42 cellular contexts compared by ENCODE assay signal in the genomic region with DNA sequence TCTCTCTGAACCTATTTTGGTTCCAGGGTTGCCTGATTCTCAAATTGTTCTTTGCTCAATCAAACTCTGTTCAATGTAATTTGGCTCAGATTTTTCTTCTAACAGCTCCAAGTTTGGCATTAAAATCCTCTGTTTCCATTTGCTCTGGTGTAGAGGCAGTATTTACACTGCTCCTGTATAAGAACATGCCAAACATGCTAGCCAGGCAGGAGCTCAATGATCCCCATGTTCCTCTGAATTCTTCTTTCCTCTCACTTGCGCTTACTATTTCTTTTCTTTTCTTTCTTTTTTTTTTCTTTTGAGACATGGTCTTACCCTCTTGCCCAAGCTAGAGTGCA. TPM values are rescaled to one million over a fixed set of nuclear protein-coding genes. Genes with fewer than 3 reads are reported as not detected.
"Had no signal": no experiment of that assay in that cellular context is flagged by ENCODE, and none has a peak within 500 bp of the region (broad histone marks: within the 10 kb centered on the region; RNA-seq: fewer than 3 reads in every experiment).

No MANE protein-coding gene starts in this region.

- H3K4me3 Mint-ChIP-seq: activated naive CD4-positive, alpha-beta T cell treated with anti-CD3 and anti-CD28 coated beads for 36 hours; activated naive CD4-positive, alpha-beta T cell treated with anti-CD3 and anti-CD28 coated beads, Interleukin-2, amount 10 ng/mL, durations not matched to agents 7 days and 5 days; activated naive CD4-positive, alpha-beta T cell treated with anti-CD3 and anti-CD28 coated beads, Interleukin-2, amount 50 U/mL, for 24 hours; activated naive CD8-positive, alpha-beta T cell; activated naive CD8-positive, alpha-beta T cell treated with anti-CD3 and anti-CD28 coated beads for 36 hours; activated naive CD8-positive, alpha-beta T cell treated with anti-CD3 and anti-CD28 coated beads, Interleukin-2, amount 10 ng/mL, durations not matched to agents 7 days and 5 days; activated naive CD8-positive, alpha-beta T cell treated with anti-CD3 and anti-CD28 coated beads, Interleukin-2, amount 50 U/mL, for 24 hours; activated T-cell treated with anti-CD3 and anti-CD28 coated beads, Interleukin-2, amount 50 U/mL, for 24 hours; activated T-cell treated with anti-CD3 and anti-CD28 coated beads, Interleukin-2, amount 50 U/mL, for 4 hours; activated T-cell treated with anti-CD3 and anti-CD28 coated beads, Interleukin-2, amount 50 U/mL, for 72 hours; activated T-helper 1 cell treated with anti-CD3 and anti-CD28 coated beads, Interleukin-12 subunit alpha, Interleukin-12 subunit beta, Interleukin-2, Interleukin-4 antibody, amounts not matched to agents 30 ng/mL and 10 ng/mL and 1 ng/mL, durations not matched to agents 14 hours and 24 hours and 36 hours; activated T-helper 17 cell treated with anti-CD3 and anti-CD28 coated beads, Interleukin-2, amount 50 U/mL, for 72 hours; brain; central memory CD8-positive, alpha-beta T cell had no signal

- H3K9me3 Mint-ChIP-seq: activated naive CD4-positive, alpha-beta T cell treated with anti-CD3 and anti-CD28 coated beads, Interleukin-2, amount 10 ng/mL, durations not matched to agents 7 days and 5 days; activated naive CD8-positive, alpha-beta T cell treated with anti-CD3 and anti-CD28 coated beads, Interleukin-2, amount 10 ng/mL, durations not matched to agents 7 days and 5 days; activated T-helper 17 cell treated with anti-CD3 and anti-CD28 coated beads, Interleukin-2, amount 50 U/mL, for 72 hours had no signal

- H3K9me3 ChIP-seq: adrenal gland, ascending aorta, breast epithelium had no signal

- H3K36me3 Mint-ChIP-seq: activated naive CD4-positive, alpha-beta T cell treated with anti-CD3 and anti-CD28 coated beads, Interleukin-2, amount 10 ng/mL, durations not matched to agents 7 days and 5 days; activated naive CD8-positive, alpha-beta T cell treated with anti-CD3 and anti-CD28 coated beads for 36 hours; activated naive CD8-positive, alpha-beta T cell treated with anti-CD3 and anti-CD28 coated beads, Interleukin-2, amount 10 ng/mL, durations not matched to agents 7 days and 5 days; brain had no signal

- H3K4me1 ChIP-seq: adrenal gland, ascending aorta, body of pancreas, breast epithelium had no signal

- DNase-seq: activated effector memory CD4-positive, alpha-beta T cell treated with anti-CD3 and anti-CD28 coated beads, Interleukin-2, amount 50 U/mL, for 16 hours; activated effector memory CD4-positive, alpha-beta T cell treated with Interleukin-2 at 50 U/mL for 16 hours; activated gamma-delta T cell; activated gamma-delta T cell treated with Interleukin-2 at 50 U/mL for 16 hours; activated naive CD4-positive, alpha-beta T cell; activated naive CD4-positive, alpha-beta T cell treated with anti-CD3 and anti-CD28 coated beads for 36 hours; activated naive CD4-positive, alpha-beta T cell treated with anti-CD3 and anti-CD28 coated beads, Interleukin-2, amount 10 ng/mL, durations not matched to agents 7 days and 5 days; activated naive CD4-positive, alpha-beta T cell treated with anti-CD3 and anti-CD28 coated beads, Interleukin-2, amount 50 U/mL, for 16 hours; activated naive CD4-positive, alpha-beta T cell treated with Interleukin-2 at 50 U/mL for 16 hours; activated naive CD8-positive, alpha-beta T cell treated with anti-CD3 and anti-CD28 coated beads for 36 hours; activated naive CD8-positive, alpha-beta T cell treated with anti-CD3 and anti-CD28 coated beads, Interleukin-2, amount 10 ng/mL, durations not matched to agents 7 days and 5 days; activated naive CD8-positive, alpha-beta T cell treated with anti-CD3 and anti-CD28 coated beads, Interleukin-2, amount 50 U/mL, for 24 hours; activated T-cell treated with anti-CD3 and anti-CD28 coated beads for 4 hours; activated T-cell treated with anti-CD3 and anti-CD28 coated beads, Interleukin-2, amount 50 U/mL, for 1 hour; activated T-cell treated with anti-CD3 and anti-CD28 coated beads, Interleukin-2, amount 50 U/mL, for 24 hours; activated T-cell treated with anti-CD3 and anti-CD28 coated beads, Interleukin-2, amount 50 U/mL, for 4 hours; activated T-cell treated with anti-CD3 and anti-CD28 coated beads, Interleukin-2, amount 50 U/mL, for 48 hours; activated T-cell treated with anti-CD3 and anti-CD28 coated beads, Interleukin-2, amount 50 U/mL, for 72 hours; adrenal gland; amniotic stem cell; amygdala; anterior cingulate cortex; aorta; body of pancreas; brain microvascular endothelial cell; caudate nucleus; central memory CD4-positive, alpha-beta T cell; cerebellar nuclear complex had no signal

- H3K27me3 ChIP-seq: adrenal gland, ascending aorta, body of pancreas, brain microvascular endothelial cell, breast epithelium, cardiac muscle cell had no signal

- H3K4me1 Mint-ChIP-seq: activated naive CD4-positive, alpha-beta T cell treated with anti-CD3 and anti-CD28 coated beads, Interleukin-2, amount 10 ng/mL, durations not matched to agents 7 days and 5 days; activated naive CD4-positive, alpha-beta T cell treated with anti-CD3 and anti-CD28 coated beads, Interleukin-2, amount 50 U/mL, for 24 hours; activated naive CD8-positive, alpha-beta T cell treated with anti-CD3 and anti-CD28 coated beads for 36 hours; activated naive CD8-positive, alpha-beta T cell treated with anti-CD3 and anti-CD28 coated beads, Interleukin-2, amount 10 ng/mL, durations not matched to agents 7 days and 5 days; activated naive CD8-positive, alpha-beta T cell treated with anti-CD3 and anti-CD28 coated beads, Interleukin-2, amount 50 U/mL, for 24 hours; activated T-helper 17 cell treated with anti-CD3 and anti-CD28 coated beads, Interleukin-2, amount 50 U/mL, for 72 hours; brain; central memory CD8-positive, alpha-beta T cell had no signal

- ATAC-seq: activated naive CD4-positive, alpha-beta T cell treated with anti-CD3 and anti-CD28 coated beads, Interleukin-2, amount 50 U/mL, for 72 hours; activated naive CD8-positive, alpha-beta T cell treated with anti-CD3 and anti-CD28 coated beads, Interleukin-2, amount 50 U/mL, for 24 hours; activated T-cell treated with anti-CD3 and anti-CD28 coated beads, Interleukin-2, amount 50 U/mL, for 4 hours; activated T-cell treated with anti-CD3 and anti-CD28 coated beads, Interleukin-2, amount 50 U/mL, for 72 hours; activated T-helper 17 cell treated with anti-CD3 and anti-CD28 coated beads, Interleukin-2, amount 50 U/mL, for 72 hours; body of pancreas had no signal

- H3K27ac Mint-ChIP-seq: activated naive CD4-positive, alpha-beta T cell treated with anti-CD3 and anti-CD28 coated beads for 36 hours; activated naive CD4-positive, alpha-beta T cell treated with anti-CD3 and anti-CD28 coated beads, Interleukin-2, amount 10 ng/mL, durations not matched to agents 7 days and 5 days; activated naive CD4-positive, alpha-beta T cell treated with anti-CD3 and anti-CD28 coated beads, Interleukin-2, amount 50 U/mL, for 24 hours; activated naive CD8-positive, alpha-beta T cell; activated naive CD8-positive, alpha-beta T cell treated with anti-CD3 and anti-CD28 coated beads for 36 hours; activated naive CD8-positive, alpha-beta T cell treated with anti-CD3 and anti-CD28 coated beads, Interleukin-2, amount 10 ng/mL, durations not matched to agents 7 days and 5 days; activated naive CD8-positive, alpha-beta T cell treated with anti-CD3 and anti-CD28 coated beads, Interleukin-2, amount 50 U/mL, for 24 hours; activated T-cell treated with anti-CD3 and anti-CD28 coated beads, Interleukin-2, amount 50 U/mL, for 24 hours; activated T-cell treated with anti-CD3 and anti-CD28 coated beads, Interleukin-2, amount 50 U/mL, for 72 hours; activated T-helper 1 cell treated with anti-CD3 and anti-CD28 coated beads, Interleukin-12 subunit alpha, Interleukin-12 subunit beta, Interleukin-2, Interleukin-4 antibody, amounts not matched to agents 30 ng/mL and 10 ng/mL and 1 ng/mL, durations not matched to agents 14 hours and 24 hours and 36 hours; activated T-helper 17 cell treated with anti-CD3 and anti-CD28 coated beads, Interleukin-2, amount 50 U/mL, for 72 hours; activated T-helper 2 cell treated with anti-CD3 and anti-CD28 coated beads, Interferon-gamma antibody, Interleukin-2, Interleukin-4, amounts not matched to agents 10 μg/mL and 5 μg/mL and 100 μg/mL, durations not matched to agents 14 hours and 24 hours and 36 hours; brain had no signal

- H3K27ac ChIP-seq: adrenal gland, ascending aorta, body of pancreas, brain microvascular endothelial cell, breast epithelium, cardiac muscle cell had no signal

- FAIRE-seq: astrocyte, bronchial epithelial cell had no signal

- H3K4me3 ChIP-seq: adrenal gland, ascending aorta, body of pancreas, breast epithelium, cardiac muscle cell had no signal

- H3K36me3 ChIP-seq: adrenal gland, ascending aorta, brain microvascular endothelial cell, breast epithelium, cardiac muscle cell had no signal

RNA-seq across cellular contexts. Expression of a gene that starts 17.2 kb away (rescaled TPM):
- total RNA-seq: activated naive CD4-positive, alpha-beta T cell treated with anti-CD3 and anti-CD28 coated beads for 36 hours; activated naive CD4-positive, alpha-beta T cell treated with anti-CD3 and anti-CD28 coated beads, Interleukin-2, amount 50 U/mL, for 72 hours; activated naive CD8-positive, alpha-beta T cell treated with anti-CD3 and anti-CD28 coated beads for 36 hours; activated naive CD8-positive, alpha-beta T cell treated with anti-CD3 and anti-CD28 coated beads, Interleukin-2, amount 10 ng/mL, durations not matched to agents 7 days and 5 days; activated T-cell treated with anti-CD3 and anti-CD28 coated beads, Interleukin-2, amount 50 U/mL, for 4 hours; activated T-helper 1 cell treated with anti-CD3 and anti-CD28 coated beads, Interleukin-12 subunit alpha, Interleukin-12 subunit beta, Interleukin-2, Interleukin-4 antibody, amounts not matched to agents 30 ng/mL and 10 ng/mL and 1 ng/mL, durations not matched to agents 14 hours and 24 hours and 36 hours; activated T-helper 17 cell treated with anti-CD3 and anti-CD28 coated beads, Interleukin-2, amount 50 U/mL, for 72 hours; activated T-helper 2 cell treated with anti-CD3 and anti-CD28 coated beads, Interferon-gamma antibody, Interleukin-2, Interleukin-4, amounts not matched to agents 10 μg/mL and 5 μg/mL and 100 μg/mL, durations not matched to agents 14 hours and 24 hours and 36 hours; adrenal gland; ascending aorta; astrocyte; body of pancreas; breast epithelium had no signal
- polyA plus RNA-seq: adipose tissue, adrenal gland had no signal
